2 cellular contexts compared by ENCODE assay signal in genomic region chr17:49260922-49261291, GRCh38.
TF ChIP-seq lines count a peak whose summit lies in the region.

No MANE protein-coding gene starts in this region.

TF ChIP-seq in A549, 52 proteins besides CTCF, POLR2A, EP300 and RAD21:
- no peak for TF ChIP-seq PHF8 (IDR thresholded peaks at IDR 0.05; ENCODE audit: borderline replicate concordance, low read depth)
TF ChIP-seq in A549: peak in this region for 0.

TF ChIP-seq in IMR-90, 13 proteins besides CTCF, POLR2A, EP300 and RAD21:
- TF ChIP-seq CHD1 (IDR thresholded peaks at IDR 0.05; ENCODE audit: low read depth, low read length) (no peak), RFX5 (IDR thresholded peaks at IDR 0.05; ENCODE audit: low read depth, low read length) (no peak), FOS (IDR thresholded peaks at IDR 0.05; ENCODE audit: low read depth, low read length) (no peak), USF2 (IDR thresholded peaks at IDR 0.05; ENCODE audit: low read depth, low read length) (no peak), MXI1 (IDR thresholded peaks at IDR 0.05; ENCODE audit: borderline replicate concordance, low read depth, low read length) (no peak), SMC3 (IDR thresholded peaks at IDR 0.05; ENCODE audit: low read depth, low read length) (no peak), NFE2L2 (IDR thresholded peaks at IDR 0.05; ENCODE audit: low read depth, low read length) (no peak), RCOR1 (IDR thresholded peaks at IDR 0.05; ENCODE audit: insufficient replicate concordance, low read length) (no peak), MAZ (IDR thresholded peaks at IDR 0.05; ENCODE audit: borderline replicate concordance, low read depth, low read length) (no peak), CEBPB (IDR thresholded peaks at IDR 0.05; ENCODE audit: low read depth, low read length) (no peak), MAFK (IDR thresholded peaks at IDR 0.05; ENCODE audit: low read depth, low read length) (no peak), BHLHE40 (IDR thresholded peaks at IDR 0.05; ENCODE audit: low read depth, low read length) (no peak)
- TF ChIP-seq, protein P1, sequence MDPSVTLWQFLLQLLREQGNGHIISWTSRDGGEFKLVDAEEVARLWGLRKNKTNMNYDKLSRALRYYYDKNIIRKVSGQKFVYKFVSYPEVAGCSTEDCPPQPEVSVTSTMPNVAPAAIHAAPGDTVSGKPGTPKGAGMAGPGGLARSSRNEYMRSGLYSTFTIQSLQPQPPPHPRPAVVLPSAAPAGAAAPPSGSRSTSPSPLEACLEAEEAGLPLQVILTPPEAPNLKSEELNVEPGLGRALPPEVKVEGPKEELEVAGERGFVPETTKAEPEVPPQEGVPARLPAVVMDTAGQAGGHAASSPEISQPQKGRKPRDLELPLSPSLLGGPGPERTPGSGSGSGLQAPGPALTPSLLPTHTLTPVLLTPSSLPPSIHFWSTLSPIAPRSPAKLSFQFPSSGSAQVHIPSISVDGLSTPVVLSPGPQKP (IDR thresholded peaks at IDR 0.05; ENCODE audit: borderline replicate concordance, low read depth, low read length), result no peak
